ENCODE assay signal across 13 cellular contexts in genomic region chr9:69176446-69177135, GRCh38. TPM values are rescaled to one million over a fixed set of nuclear protein-coding genes. Genes with fewer than 3 reads are reported as not detected.
A peak's percentile ranks its signal among the peaks of the same experiment; 100 is the strongest.
DNase-seq lines count a peak whose midpoint lies in the region; FAIRE-seq and TF ChIP-seq lines count a peak whose summit lies in the region.
"Had no signal": no experiment of that assay in that cellular context is flagged by ENCODE, and none has a peak within 500 bp of the region (broad histone marks: within the 10 kb centered on the region; RNA-seq: fewer than 3 reads in every experiment).

No MANE protein-coding gene starts in this region.

- TF ChIP-seq CTCF in A673 (conservative IDR thresholded peaks at IDR 0.05; ENCODE audit: low read depth, low read length) (no peak), ascending aorta (IDR thresholded peaks at IDR 0.05) (no peak), kidney (IDR thresholded peaks at IDR 0.05; ENCODE audit: borderline replicate concordance, extremely low read depth, insufficient read depth) (no peak), Caco-2 (IDR thresholded peaks at IDR 0.05; ENCODE audit: insufficient read depth in 1 of 2, low read depth in 1 of 2, low read length in 1 of 2, severe bottlenecking in 1 of 2, unreplicated experiment in 1 of 2) (no peak)

- no TSS peak for BruUV-seq in A673 (replicated peaks; lab: Mats Ljungman, UMichigan)
- BruUV-seq in Caco-2 (replicated peaks; lab: Mats Ljungman, UMichigan) = no TSS peak

- H3K4me1 ChIP-seq in A673 (ENCODE audit: insufficient read depth, low read length, poor library complexity, severe bottlenecking) (peaks cover 38% of the 10 kb centered on the region), HAP-1 (peaks cover 25% of the 10 kb centered on the region), ascending aorta (peaks cover 11 to 32% of the 10 kb centered on the region in 2 donors), kidney (ENCODE audit: control insufficient read depth in 1 of 2, insufficient read depth in 1 of 2, low read depth in 1 of 2, low read length in 2 of 2) (peaks cover 9 to 27% of the 10 kb centered on the region in 2 donors), Caco-2 (no peaks in the 10 kb centered on the region)
- H3K4me1 ChIP-seq: prostate gland had no signal

- H3K27ac ChIP-seq in A673 (ENCODE audit: low read depth, low read length, poor library complexity, severe bottlenecking) (peak overlapping the region; percentile 35), ascending aorta (peak overlapping the region; percentile 29 to 77), kidney (ENCODE audit: low read depth in 2 of 2, low read length in 2 of 2) (peak overlapping the region in 1 of 2 donors; percentile 33)
- H3K27ac ChIP-seq: prostate gland had no signal

- H3K9me3 ChIP-seq in A673 (ENCODE audit: low read depth, low read length, poor library complexity, severe bottlenecking) (no peaks in the 10 kb centered on the region), HAP-1 (no peaks in the 10 kb centered on the region), ascending aorta (no peaks in the 10 kb centered on the region), kidney (ENCODE audit: control insufficient read depth in 1 of 2, low read length in 2 of 2) (no peaks in the 10 kb centered on the region), Caco-2 (no peaks in the 10 kb centered on the region)
- H3K9me3 ChIP-seq: prostate gland had no signal

- H3K4me1 Mint-ChIP-seq in Caco-2 (ENCODE audit: low read depth, unreplicated experiment) = peaks cover 8% of the 10 kb centered on the region

- POLR2A ChIA-PET in A673 (lab: Charles Lee; ENCODE audit: low non-redundant PET) = no interaction called here
- POLR2A ChIA-PET in Caco-2 (lab: Charles Lee) = no interaction called here

- DNase-seq in A673 (ENCODE audit: low spot score) (peak; percentile 79), HAP-1 (ENCODE audit: low spot score in 2 of 2) (peak; percentile 36 to 51), ascending aorta (ENCODE audit: low spot score in 2 of 2) (no peak), kidney (no peak), EL (no peak), Caco-2 (no peak), NCI-H446 treated with DMSO at 0.1 percent for 48 hours (lab: John Stamatoyannopoulos, UW) (no peak), NCI-H1105 (lab: John Stamatoyannopoulos, UW) (no peak)
- DNase-seq: activated T-cell treated with anti-CD3 and anti-CD28 coated beads, Interleukin-2, amount 50 U/mL, for 48 hours; kidney glomerular epithelial cell; NCI-H2081 treated with DMSO at 0.1 percent for 48 hours; stimulated activated CD8-positive, alpha-beta memory T cell treated with anti-CD3 and anti-CD28 coated beads, Interleukin-4, amount 100 ng/mL, for 48 hours had no signal

- H3K9ac ChIP-seq in kidney (ENCODE audit: low read length in 2 of 2) = no peak overlapping the region

- H3K36me3 ChIP-seq in A673 (ENCODE audit: insufficient read depth, low read length, poor library complexity, severe bottlenecking) (no peaks in the 10 kb centered on the region), HAP-1 (replicated peaks) (no peaks in the 10 kb centered on the region), ascending aorta (no peaks in the 10 kb centered on the region), kidney (ENCODE audit: control insufficient read depth in 1 of 2, insufficient read depth in 2 of 2, low read length in 2 of 2) (no peaks in the 10 kb centered on the region), Caco-2 (ENCODE audit: control insufficient read depth, insufficient read depth, low read length) (no peaks in the 10 kb centered on the region)
- H3K36me3 ChIP-seq: prostate gland had no signal

- in situ Hi-C loops in HAP-1 (cut with MboI; ENCODE audit: low sequenced_read_pairs) = no loop called here

- no peaks in the 10 kb centered on the region for H3K27me3 ChIP-seq in A673 (replicated peaks; ENCODE audit: insufficient read depth, low read depth, low read length, poor library complexity)
- H3K27me3 ChIP-seq in HAP-1 (ENCODE audit: low read depth) = no peaks in the 10 kb centered on the region
- H3K27me3 ChIP-seq in ascending aorta = no peaks in the 10 kb centered on the region
- no peaks in the 10 kb centered on the region for H3K27me3 ChIP-seq in Caco-2 (replicated peaks; ENCODE audit: control insufficient read depth, insufficient read depth, low read length)

- CTCF ChIA-PET in A673 (lab: Charles Lee) = interaction anchor here (0.9 kb wide), 1 partner anchor 55 kb away, joined by 3 read pairs; no protein-coding TSS in a partner anchor
- CTCF ChIA-PET in Caco-2 (lab: Charles Lee) = no interaction called here

- no peak for FAIRE-seq in kidney (lab: Jason Lieb, UNC)

- no peaks in the 10 kb centered on the region for H3K27me3 Mint-ChIP-seq in Caco-2 (ENCODE audit: insufficient read depth, unreplicated experiment)

- no peak overlapping the region for H3K4me3 Mint-ChIP-seq in Caco-2 (ENCODE audit: unreplicated experiment)

- no peak overlapping the region for H3K27ac Mint-ChIP-seq in Caco-2 (ENCODE audit: unreplicated experiment)

- H3K9me3 Mint-ChIP-seq in Caco-2 (ENCODE audit: unreplicated experiment) = no peaks in the 10 kb centered on the region

- peaks cover 7% of the 10 kb centered on the region for H3K36me3 Mint-ChIP-seq in Caco-2 (ENCODE audit: insufficient read depth, unreplicated experiment)

- intact Hi-C loops in A673 (cut with micrococcal nuclease; ENCODE audit: unreplicated experiment) (loop anchor here (5.0 kb wide), 1 partner anchor 139 kb away; the partner anchor contains the start of gene FXN), ascending aorta (cut with DNase I) (loop anchor here (5.0 kb wide), 1 partner anchor 79 kb away; no protein-coding TSS in a partner anchor), kidney (cut with DNase I) (no loop called here), Caco-2 (cut with micrococcal nuclease; ENCODE audit: unreplicated experiment) (no loop called here)

- H3K4me3 ChIP-seq in A673 (ENCODE audit: low read depth, low read length, poor library complexity, severe bottlenecking) (no peak overlapping the region), HAP-1 (no peak overlapping the region), ascending aorta (no peak overlapping the region), kidney (ENCODE audit: low read length in 2 of 2) (peak overlapping the region; percentile 76 to 77), Caco-2 (ENCODE audit: low read depth, low read length) (no peak overlapping the region)
- H3K4me3 ChIP-seq: prostate gland had no signal

RNA-seq across cellular contexts. Expression of gene TJP2, which starts 2.5 kb away (rescaled TPM):
- total RNA-seq in A673 (2021) (7.2 and 10.4 TPM in 2 replicates), ascending aorta (154 TPM), kidney (148 TPM), Caco-2 (2022) (35.8 and 36.7 TPM in 2 replicates)
- polyA plus RNA-seq in kidney (ENCODE audit: insufficient read depth, low read depth, low replicate concordance) = 35.9 TPM

Comparison
In these comparisons a context has a peak if more than half of its experiments do, and no peak if none do; other contexts are left out.
1. DNase-seq: peak in A673 (single experiment) and HAP-1 (2 of 2); none in ascending aorta (0 of 2), kidney (single experiment), EL (single experiment), Caco-2 (0 of 2), NCI-H446 treated with DMSO at 0.1 percent for 48 hours (single experiment) and NCI-H1105 (single experiment).
2. H3K4me3 ChIP-seq: peak in kidney (2 of 2); none in A673 (single experiment), HAP-1 (single experiment), ascending aorta (0 of 2) and Caco-2 (single experiment).
3. intact Hi-C loops: an anchor here in A673 (5.0 kb wide) and ascending aorta (5.0 kb wide); none called in kidney and Caco-2.